Comparison of ENCODE assay signal across 23 cellular contexts in genomic region chr15:90167121-90167520, GRCh38. TPM values are rescaled to one million over a fixed set of nuclear protein-coding genes. Genes with fewer than 3 reads are reported as not detected.
A peak's percentile ranks its signal among the peaks of the same experiment; 100 is the strongest.
DNase-seq lines count a peak whose midpoint lies in the region; ATAC-seq and TF ChIP-seq lines count a peak whose summit lies in the region.
"Had no signal": no experiment of that assay in that cellular context is flagged by ENCODE, and none has a peak within 500 bp of the region (broad histone marks: within the 10 kb centered on the region; RNA-seq: fewer than 3 reads in every experiment).

No MANE protein-coding gene starts in this region.

- ATAC-seq in GM21737 (IDR thresholded peaks at IDR 0.05; ENCODE audit: unreplicated experiment), result no peak
- ATAC-seq: GM23338, SK-N-SH treated with all-trans-retinoic acid at 6 μM for 48 hours had no signal

- DNase-seq in RWPE1 (ENCODE audit: low spot score) (no peak), thyroid gland (no peak), colonic mucosa (no peak), SKM-1 treated with dmso at 0.1 percent for 144 hours (lab: John Stamatoyannopoulos, UW; ENCODE audit: unreplicated experiment) (no peak)
- DNase-seq: ACHN; CD4-positive, alpha-beta T cell; COR-L47; DMS 273 treated with DMSO at 0.1 percent for 48 hours; DND-41; Karpas-422; NCI-H1417; NCI-H187; NCI-H446 treated with DMSO at 0.1 percent for 48 hours; NCI-H526 treated with DMSO at 0.1 percent for 48 hours; OCI-M1; RPMI8226 had no signal

- WGBS in esophagus, 2 donors, result 93 to 98% methylated on average over 4 of the region's 4 CpGs
- WGBS in thyroid gland, 2 donors, result 95 to 97% methylated on average over 4 of the region's 4 CpGs

- H3K4me1 ChIP-seq in HEK293 (ENCODE audit: control insufficient read depth, insufficient read depth, low read length), result no peaks in the 10 kb centered on the region
- H3K4me1 ChIP-seq in esophagus (ENCODE audit: control insufficient read depth in 2 of 2, insufficient read depth in 2 of 2, low read length in 1 of 2), result peaks cover 0 to 6% of the 10 kb centered on the region in 2 donors
- peaks cover 20 to 23% of the 10 kb centered on the region in 2 donors for H3K4me1 ChIP-seq in thyroid gland
- H3K4me1 ChIP-seq in colonic mucosa, result peaks cover 7% of the 10 kb centered on the region
- H3K4me1 ChIP-seq: HAP-1 had no signal

- H3K9ac ChIP-seq in colonic mucosa (ENCODE audit: low read depth in 2 of 2, low read length in 2 of 2), result no peak overlapping the region
- H3K9ac ChIP-seq: BLaER1 had no signal

- H3K9me3 ChIP-seq in HEK293 (ENCODE audit: control insufficient read depth, insufficient read depth, low read depth, low read length) (no peaks in the 10 kb centered on the region), esophagus (ENCODE audit: control insufficient read depth in 2 of 2, insufficient read depth in 1 of 2, low read depth in 1 of 2, low read length in 1 of 2) (no peaks in the 10 kb centered on the region), thyroid gland (no peaks in the 10 kb centered on the region), colonic mucosa (no peaks in the 10 kb centered on the region)
- H3K9me3 ChIP-seq: BLaER1, HAP-1 had no signal

- POLR2A ChIA-PET in HEK293 (lab: Yijun Ruan, JAX), result no interaction called here
- POLR2A ChIA-PET in RWPE1 (lab: Yijun Ruan, JAX; ENCODE audit: low non-redundant PET), result no interaction called here

- no peaks in the 10 kb centered on the region for H3K36me3 ChIP-seq in HEK293 (ENCODE audit: control insufficient read depth in 2 of 2, insufficient read depth in 1 of 2, low read length in 2 of 2)
- H3K36me3 ChIP-seq in esophagus (ENCODE audit: control insufficient read depth in 2 of 2, insufficient read depth in 2 of 2, low read length in 1 of 2), result no peaks in the 10 kb centered on the region
- no peaks in the 10 kb centered on the region for H3K36me3 ChIP-seq in thyroid gland
- H3K36me3 ChIP-seq in colonic mucosa, result no peaks in the 10 kb centered on the region
- H3K36me3 ChIP-seq: BLaER1, HAP-1 had no signal

- no peak for TF ChIP-seq POLR2A in thyroid gland (IDR thresholded peaks at IDR 0.05)

- intact Hi-C loops in thyroid gland (cut with DNase I), result no loop called here
- intact Hi-C loops in colonic mucosa (cut with DNase I), result no loop called here

- H3K27ac ChIP-seq in HEK293 (ENCODE audit: extremely low read depth, low read depth, low read length), result no peak overlapping the region
- H3K27ac ChIP-seq in RWPE1, result peak overlapping the region; percentile 94
- peak overlapping the region; percentile 92 to 97 for H3K27ac ChIP-seq in esophagus (ENCODE audit: low read depth in 2 of 2, low read length in 1 of 2)
- peak overlapping the region; percentile 86 to 96 (median 87) for H3K27ac ChIP-seq in thyroid gland
- H3K27ac ChIP-seq in colonic mucosa, result no peak overlapping the region
- H3K27ac ChIP-seq: BLaER1 had no signal

- no peak overlapping the region for H3K4me3 ChIP-seq in HEK293 (ENCODE audit: low read depth, low read length)
- no peak overlapping the region for H3K4me3 ChIP-seq in esophagus (ENCODE audit: low read depth in 1 of 2, low read length in 2 of 2)
- H3K4me3 ChIP-seq in thyroid gland (replicated peaks in 1 of 3), result no peak overlapping the region
- no peak overlapping the region for H3K4me3 ChIP-seq in colonic mucosa
- H3K4me3 ChIP-seq: BLaER1, GM23338, HAP-1 had no signal

- CTCF ChIA-PET in HEK293 (lab: Yijun Ruan, JAX), result interaction anchor here (1.0 to 1.6 kb wide), 4 partner anchors 15 to 134 kb away, joined by 3 to 4 read pairs (median 3); no protein-coding TSS in a partner anchor
- CTCF ChIA-PET in RWPE1 (lab: Yijun Ruan, JAX), result no interaction called here

- TF ChIP-seq CTCF in HEK293 (tag by site-specific recombination; IDR thresholded peaks at IDR 0.05) (no peak), RWPE1 (conservative IDR thresholded peaks at IDR 0.05; ENCODE audit: low read depth) (no peak), thyroid gland (IDR thresholded peaks at IDR 0.05) (no peak), colonic mucosa (IDR thresholded peaks at IDR 0.05) (no peak)

- no peaks in the 10 kb centered on the region for H3K27me3 ChIP-seq in esophagus (ENCODE audit: control insufficient read depth in 1 of 2, insufficient read depth in 2 of 2, low read length in 2 of 2)
- H3K27me3 ChIP-seq in thyroid gland, result no peaks in the 10 kb centered on the region
- H3K27me3 ChIP-seq in colonic mucosa, result no peaks in the 10 kb centered on the region
- H3K27me3 ChIP-seq: BLaER1 had no signal

TF ChIP-seq in HEK293, 187 proteins besides CTCF, POLR2A, EP300 and RAD21:
- TF ChIP-seq ZNF677 (tag by site-specific recombination; IDR thresholded peaks at IDR 0.05) (no peak), RBAK (tag by site-specific recombination; IDR thresholded peaks at IDR 0.05) (0 out of 2 replicates have a peak, but pooled peaks have one; percentile 26)

RNA-seq across cellular contexts. Expression of gene SEMA4B, which starts 34.0 kb away (rescaled TPM):
- 100 to 1,000 TPM in 1 of 2 donors, 10 to 100 TPM in 1; 90.5 to 121 TPM for polyA plus RNA-seq in esophagus
- total RNA-seq in thyroid gland, result 100 to 1,000 TPM in 1 of 4 donors, 10 to 100 TPM in 3; 49.5 to 163 (median 69.9) TPM
- total RNA-seq in colonic mucosa, result 100 to 1,000 TPM; 102 to 141 TPM

Comparison
In these comparisons a context has a peak if more than half of its experiments do, and no peak if none do; other contexts are left out.
1. H3K27ac ChIP-seq: peak in RWPE1 (single experiment), esophagus (2 of 2) and thyroid gland (3 of 3); none in HEK293 (single experiment) and colonic mucosa (single experiment).